8 cellular contexts compared by ENCODE assay signal in genomic region chr1:31643976-31644559, GRCh38. TPM values are rescaled to one million over a fixed set of nuclear protein-coding genes. Genes with fewer than 3 reads are reported as not detected.
DNase-seq lines count a peak whose midpoint lies in the region; ATAC-seq and TF ChIP-seq lines count a peak whose summit lies in the region.

No MANE protein-coding gene starts in this region.

- H3K4me1 ChIP-seq in left ventricle myocardium inferior (peaks cover 83% of the 10 kb centered on the region), thoracic aorta (ENCODE audit: control insufficient read depth in 1 of 2, low read depth in 2 of 2) (peaks cover 36 to 75% of the 10 kb centered on the region in 2 donors)

- H3K27ac ChIP-seq in left ventricle myocardium inferior (replicated peaks) (peak overlapping the region; percentile 95), thoracic aorta (peak overlapping the region; percentile 95 to 98)

- no peak for TF ChIP-seq CTCF in left ventricle myocardium inferior (IDR thresholded peaks at IDR 0.05; ENCODE audit: borderline replicate concordance)
- no peak for TF ChIP-seq CTCF in kidney epithelial cell (IDR thresholded peaks at IDR 0.05; ENCODE audit: insufficient read depth, low read length, poor library complexity, severe bottlenecking)
- no peak for TF ChIP-seq CTCF in thoracic aorta (IDR thresholded peaks at IDR 0.05)

- H3K27ac Mint-ChIP-seq in activated T-helper 2 cell treated with anti-CD3 and anti-CD28 coated beads, Interferon-gamma antibody, Interleukin-2, Interleukin-4, amounts not matched to agents 10 μg/mL and 5 μg/mL and 100 μg/mL, durations not matched to agents 14 hours and 24 hours and 36 hours, result peak overlapping the region; percentile 100

- no peaks in the 10 kb centered on the region for H3K9me3 Mint-ChIP-seq in activated T-helper 2 cell treated with anti-CD3 and anti-CD28 coated beads, Interferon-gamma antibody, Interleukin-2, Interleukin-4, amounts not matched to agents 10 μg/mL and 5 μg/mL and 100 μg/mL, durations not matched to agents 14 hours and 24 hours and 36 hours

- intact Hi-C loops in left ventricle myocardium inferior (cut with micrococcal nuclease) (no loop called here), cardiac septum (cut with DNase I) (no loop called here)
- intact Hi-C loops in activated T-helper 2 cell treated with anti-CD3 and anti-CD28 coated beads, Interferon-gamma antibody, Interleukin-2, Interleukin-4, amounts not matched to agents 10 μg/mL and 5 μg/mL and 100 μg/mL, durations not matched to agents 14 hours and 24 hours and 36 hours (cut with micrococcal nuclease), result loop anchor here (10.0 kb wide), 2 partner anchors 121 to 431 kb away; partner anchors contain the start of genes ADGRB2 and TMEM39B

- no peaks in the 10 kb centered on the region for H3K36me3 Mint-ChIP-seq in activated T-helper 2 cell treated with anti-CD3 and anti-CD28 coated beads, Interferon-gamma antibody, Interleukin-2, Interleukin-4, amounts not matched to agents 10 μg/mL and 5 μg/mL and 100 μg/mL, durations not matched to agents 14 hours and 24 hours and 36 hours (ENCODE audit: low read depth)

- H3K36me3 ChIP-seq in left ventricle myocardium inferior, result no peaks in the 10 kb centered on the region
- H3K36me3 ChIP-seq in kidney epithelial cell (ENCODE audit: control insufficient read depth, insufficient read depth, low read length), result no peaks in the 10 kb centered on the region
- no peaks in the 10 kb centered on the region for H3K36me3 ChIP-seq in thoracic aorta

- ATAC-seq in thoracic aorta (ENCODE audit: insufficient number of reproducible peaks, low FRiP score, low read depth) (no peak), HG03095 (IDR thresholded peaks at IDR 0.05; ENCODE audit: unreplicated experiment) (no peak), GM18873 (IDR thresholded peaks at IDR 0.05; ENCODE audit: low FRiP score, unreplicated experiment) (no peak)

- peaks cover 15% of the 10 kb centered on the region for H3K4me1 Mint-ChIP-seq in activated T-helper 2 cell treated with anti-CD3 and anti-CD28 coated beads, Interferon-gamma antibody, Interleukin-2, Interleukin-4, amounts not matched to agents 10 μg/mL and 5 μg/mL and 100 μg/mL, durations not matched to agents 14 hours and 24 hours and 36 hours (ENCODE audit: low read depth)

- H3K27me3 Mint-ChIP-seq in activated T-helper 2 cell treated with anti-CD3 and anti-CD28 coated beads, Interferon-gamma antibody, Interleukin-2, Interleukin-4, amounts not matched to agents 10 μg/mL and 5 μg/mL and 100 μg/mL, durations not matched to agents 14 hours and 24 hours and 36 hours (ENCODE audit: low read depth), result no peaks in the 10 kb centered on the region

- peak overlapping the region; percentile 96 for H3K4me3 Mint-ChIP-seq in activated T-helper 2 cell treated with anti-CD3 and anti-CD28 coated beads, Interferon-gamma antibody, Interleukin-2, Interleukin-4, amounts not matched to agents 10 μg/mL and 5 μg/mL and 100 μg/mL, durations not matched to agents 14 hours and 24 hours and 36 hours (ENCODE audit: low read depth)

- H3K9me3 ChIP-seq in left ventricle myocardium inferior (replicated peaks) (no peaks in the 10 kb centered on the region), thoracic aorta (no peaks in the 10 kb centered on the region)

- DNase-seq in left ventricle myocardium inferior (no peak), cardiac septum (ENCODE audit: low spot score) (no peak), kidney epithelial cell (ENCODE audit: low read depth) (no peak), thoracic aorta (ENCODE audit: low spot score) (no peak)
- DNase-seq in activated T-helper 2 cell treated with anti-CD3 and anti-CD28 coated beads, Interferon-gamma antibody, Interleukin-2, Interleukin-4, amounts not matched to agents 10 μg/mL and 5 μg/mL and 100 μg/mL, durations not matched to agents 14 hours and 24 hours and 36 hours (ENCODE audit: low spot score), result no peak
- no peak for DNase-seq in effector CD4-positive, alpha-beta T cell

- H3K27me3 ChIP-seq in left ventricle myocardium inferior (ENCODE audit: low read depth) (no peaks in the 10 kb centered on the region), kidney epithelial cell (ENCODE audit: control insufficient read depth, insufficient read depth, low read length) (no peaks in the 10 kb centered on the region), thoracic aorta (replicated peaks; ENCODE audit: insufficient read depth) (no peaks in the 10 kb centered on the region)

- peak overlapping the region; percentile 77 for H3K4me3 ChIP-seq in left ventricle myocardium inferior
- peak overlapping the region; percentile 77 for H3K4me3 ChIP-seq in kidney epithelial cell (ENCODE audit: low read depth, low read length)
- H3K4me3 ChIP-seq in thoracic aorta, result peak overlapping the region; percentile 84

RNA-seq across cellular contexts. Expression of gene PEF1, which starts 0.6 kb away (rescaled TPM):
- total RNA-seq in left ventricle myocardium inferior, result 36.4 TPM
- 55.1 TPM for total RNA-seq in cardiac septum
- total RNA-seq in activated T-helper 2 cell treated with anti-CD3 and anti-CD28 coated beads, Interferon-gamma antibody, Interleukin-2, Interleukin-4, amounts not matched to agents 10 μg/mL and 5 μg/mL and 100 μg/mL, durations not matched to agents 14 hours and 24 hours and 36 hours, result 56.5 and 61.5 TPM in 2 replicates
- 86.8 and 100 TPM in 2 replicates for total RNA-seq in kidney epithelial cell
- total RNA-seq in thoracic aorta, result 10 to 100 TPM; 69.2 to 99.5 TPM

RNA-seq across cellular contexts. Expression of gene HCRTR1, which starts 26.6 kb away (rescaled TPM):
- total RNA-seq in left ventricle myocardium inferior (0.44 TPM), cardiac septum (not detected), kidney epithelial cell (not detected in 2 replicates), thoracic aorta (not detected)
- total RNA-seq in activated T-helper 2 cell treated with anti-CD3 and anti-CD28 coated beads, Interferon-gamma antibody, Interleukin-2, Interleukin-4, amounts not matched to agents 10 μg/mL and 5 μg/mL and 100 μg/mL, durations not matched to agents 14 hours and 24 hours and 36 hours, result not detected in 2 replicates

RNA-seq across cellular contexts. Expression of gene COL16A1, which starts 59.7 kb away (rescaled TPM):
- total RNA-seq in left ventricle myocardium inferior (18.3 TPM), cardiac septum (45.9 TPM), kidney epithelial cell (9.2 and 10.8 TPM in 2 replicates), thoracic aorta (100 to 1,000 TPM; 183 to 323 TPM)
- total RNA-seq in activated T-helper 2 cell treated with anti-CD3 and anti-CD28 coated beads, Interferon-gamma antibody, Interleukin-2, Interleukin-4, amounts not matched to agents 10 μg/mL and 5 μg/mL and 100 μg/mL, durations not matched to agents 14 hours and 24 hours and 36 hours, result not detected in 2 replicates
